9 cellular contexts compared by ENCODE assay signal in genomic region chr1:55210990-55211389, GRCh38. TPM values are rescaled to one million over a fixed set of nuclear protein-coding genes. Genes with fewer than 3 reads are reported as not detected.
DNase-seq lines count a peak whose midpoint lies in the region; ATAC-seq and TF ChIP-seq lines count a peak whose summit lies in the region.
"Had no signal": no experiment of that assay in that cellular context is flagged by ENCODE, and none has a peak within 500 bp of the region (broad histone marks: within the 10 kb centered on the region; RNA-seq: fewer than 3 reads in every experiment).

No MANE protein-coding gene starts in this region.

- H3K79me2 ChIP-seq in SK-N-SH (ENCODE audit: insufficient read depth) (peaks cover 91% of the 10 kb centered on the region), PC-3 (ENCODE audit: low read length) (peaks cover 98% of the 10 kb centered on the region)

- no peaks in the 10 kb centered on the region for H3K9me2 ChIP-seq in SK-N-SH
- no peaks in the 10 kb centered on the region for H3K9me2 ChIP-seq in PC-3 (replicated peaks; ENCODE audit: low read length)

- H3K36me3 ChIP-seq in SK-N-SH (replicated peaks in 1 of 2; ENCODE audit: control insufficient read depth in 1 of 2, insufficient read depth in 2 of 2, low read length in 1 of 2) (peaks cover 4 to 5% of the 10 kb centered on the region in 2 experiments), PC-3 (ENCODE audit: low read depth, low read length) (peaks cover 3% of the 10 kb centered on the region; the same call in 1 of the 2 replicates), esophagus muscularis mucosa (no peaks in the 10 kb centered on the region), skeletal muscle tissue (ENCODE audit: control insufficient read depth in 3 of 3, insufficient read depth in 3 of 3, low read length in 3 of 3) (no peaks in the 10 kb centered on the region)

- TF ChIP-seq RAD21 in SK-N-SH (IDR thresholded peaks at IDR 0.05; ENCODE audit: low read length), result no peak

- no peak overlapping the region for H2AFZ ChIP-seq in SK-N-SH (ENCODE audit: low read depth)
- H2AFZ ChIP-seq in PC-3 (ENCODE audit: low read length), result no peak overlapping the region

- H4K20me1 ChIP-seq in SK-N-SH (ENCODE audit: insufficient read depth) (peaks cover 51% of the 10 kb centered on the region), PC-3 (ENCODE audit: low read length) (peaks cover 39% of the 10 kb centered on the region)

- no peaks in the 10 kb centered on the region for H3K27me3 ChIP-seq in SK-N-SH (ENCODE audit: insufficient read depth)
- no peaks in the 10 kb centered on the region for H3K27me3 ChIP-seq in PC-3 (ENCODE audit: low read length)
- H3K27me3 ChIP-seq in esophagus muscularis mucosa, result no peaks in the 10 kb centered on the region
- H3K27me3 ChIP-seq in skeletal muscle tissue (ENCODE audit: control insufficient read depth in 3 of 3, insufficient read depth in 3 of 3, low read length in 3 of 3), result no peaks in the 10 kb centered on the region

- no peak for TF ChIP-seq EP300 in SK-N-SH (IDR thresholded peaks at IDR 0.05; ENCODE audit: borderline replicate concordance in 1 of 2, low read depth in 1 of 2, low read length in 1 of 2)
- no peak for TF ChIP-seq EP300 in esophagus muscularis mucosa (IDR thresholded peaks at IDR 0.05)

- no peak overlapping the region; a peak in 1 of 4 replicates for H3K4me3 ChIP-seq in SK-N-SH (ENCODE audit: low read depth in 2 of 2, low read length in 1 of 2)
- H3K4me3 ChIP-seq in PC-3 (ENCODE audit: low read length), result no peak overlapping the region
- H3K4me3 ChIP-seq in esophagus muscularis mucosa, result peak overlapping the region; percentile 25 to 94 (median 61)
- peak overlapping the region; percentile 35 to 87 (median 85) for H3K4me3 ChIP-seq in skeletal muscle tissue (ENCODE audit: low read length in 3 of 3)

- H3K27ac ChIP-seq in SK-N-SH (ENCODE audit: low read depth in 2 of 2, low read length in 1 of 2) (peak overlapping the region in 1 of 2 experiments; percentile 8; a peak in 1 of 4 replicates), PC-3 (ENCODE audit: low read length) (no peak overlapping the region), esophagus muscularis mucosa (replicated peaks in 1 of 4) (peak overlapping the region; percentile 41 to 99 (median 98)), skeletal muscle tissue (ENCODE audit: low read depth, low read length) (peak overlapping the region; percentile 94)

- BruUV-seq in PC-3 (replicated peaks; lab: Mats Ljungman, UMichigan), result no TSS peak

- H3K9ac ChIP-seq in SK-N-SH, result no peak overlapping the region
- no peak overlapping the region for H3K9ac ChIP-seq in PC-3 (ENCODE audit: low read length)
- H3K9ac ChIP-seq in skeletal muscle tissue (ENCODE audit: low read depth in 1 of 3, low read length in 3 of 3), result peak overlapping the region; percentile 62 to 98 (median 68)

- H3K4me1 ChIP-seq in SK-N-SH (ENCODE audit: control insufficient read depth in 1 of 2, insufficient read depth in 2 of 2, low read depth in 1 of 2, low read length in 1 of 2) (peaks cover 21 to 45% of the 10 kb centered on the region in 2 experiments; a peak in 3 of 4 replicates), PC-3 (ENCODE audit: insufficient read depth, low read length) (peaks cover 21% of the 10 kb centered on the region), esophagus muscularis mucosa (peaks cover 53 to 86% (median 82%) of the 10 kb centered on the region in 4 donors), skeletal muscle tissue (ENCODE audit: control insufficient read depth in 3 of 3, insufficient read depth in 3 of 3, low read length in 3 of 3) (peaks cover 26 to 51% (median 29%) of the 10 kb centered on the region in 3 donors)

- ATAC-seq in SK-N-SH treated with all-trans-retinoic acid at 6 μM for 48 hours, result no peak
- ATAC-seq in PC-3, result no peak
- ATAC-seq in HG03135 (IDR thresholded peaks at IDR 0.05; ENCODE audit: unreplicated experiment), result no peak

- H3F3A ChIP-seq in SK-N-SH (replicated peaks; ENCODE audit: insufficient read depth) (peaks cover 9% of the 10 kb centered on the region), PC-3 (ENCODE audit: low read length, unreplicated experiment) (no peaks in the 10 kb centered on the region)

- TF ChIP-seq CTCF in SK-N-SH (IDR thresholded peaks at IDR 0.05) (no peak), PC-3 (conservative IDR thresholded peaks at IDR 0.05; ENCODE audit: low read depth, low read length) (no peak), esophagus muscularis mucosa (IDR thresholded peaks at IDR 0.05) (no peak)

- intact Hi-C loops in PC-3 (cut with micrococcal nuclease) (loop anchor here (10.0 kb wide), 1 partner anchor 1434 kb away; the partner anchor contains the start of gene PRKAA2), esophagus muscularis mucosa (cut with DNase I) (no loop called here)

- H3K9me3 ChIP-seq in SK-N-SH (no peaks in the 10 kb centered on the region), PC-3 (ENCODE audit: low read length) (no peaks in the 10 kb centered on the region), esophagus muscularis mucosa (no peaks in the 10 kb centered on the region), skeletal muscle tissue (ENCODE audit: control insufficient read depth in 3 of 3, low read length in 3 of 3) (no peaks in the 10 kb centered on the region)

- CTCF ChIA-PET in SK-N-SH (lab: Yijun Ruan, JAX), result interaction anchor here (0.9 kb wide), 1 partner anchor 1597 kb away, joined by 3 read pairs; no protein-coding TSS in a partner anchor
- CTCF ChIA-PET in PC-3 (lab: Charles Lee), result no interaction called here

- WGBS in SK-N-SH (ENCODE audit: low lambda C conversion rate), result 77% methylated on average over 2 of the region's 2 CpGs
- WGBS in esophagus muscularis mucosa, result 15% methylated on average over 2 of the region's 2 CpGs

- H3K4me2 ChIP-seq in SK-N-SH (peak overlapping the region; percentile 17; the same call in 1 of the 2 replicates), PC-3 (ENCODE audit: low read length) (peak overlapping the region; percentile 86)

- POLR2A ChIA-PET in SK-N-SH (lab: Yijun Ruan, JAX), result no interaction called here
- POLR2A ChIA-PET in PC-3 (lab: Charles Lee; ENCODE audit: unreplicated experiment), result no interaction called here

- TF ChIP-seq POLR2A in esophagus muscularis mucosa (IDR thresholded peaks at IDR 0.05; ENCODE audit: low read depth), result no peak

- DNase-seq in SK-N-SH, result no peak
- no peak for DNase-seq in PC-3
- no peak for DNase-seq in esophagus muscularis mucosa (ENCODE audit: extremely low spot score)
- DNase-seq in globus pallidus (ENCODE audit: low spot score), result no peak
- DNase-seq in NCI-H2107 treated with DMSO at 0.1 percent for 48 hours (lab: John Stamatoyannopoulos, UW; ENCODE audit: unreplicated experiment), result no peak
- DNase-seq: HCEC 1CT had no signal

TF ChIP-seq in SK-N-SH, 30 proteins besides CTCF, POLR2A, EP300 and RAD21 (continues in another document):
- no peak for TF ChIP-seq TEAD4 (IDR thresholded peaks at IDR 0.05; ENCODE audit: borderline replicate concordance, insufficient read depth)
- TF ChIP-seq PBX3 (IDR thresholded peaks at IDR 0.05), result no peak
- no peak for TF ChIP-seq NFIC (IDR thresholded peaks at IDR 0.05; ENCODE audit: borderline replicate concordance)
- TF ChIP-seq SMC3 (IDR thresholded peaks at IDR 0.05; ENCODE audit: low read depth, low read length), result no peak
- no peak for TF ChIP-seq TAF1 (IDR thresholded peaks at IDR 0.05; ENCODE audit: borderline replicate concordance, low read depth, low read length)
- no peak for TF ChIP-seq JUND (IDR thresholded peaks at IDR 0.05)
- no peak for TF ChIP-seq RFX5 (IDR thresholded peaks at IDR 0.05; ENCODE audit: low read length)
- TF ChIP-seq MXI1 (IDR thresholded peaks at IDR 0.05; ENCODE audit: low read depth, low read length), result no peak
- TF ChIP-seq FOXM1 (IDR thresholded peaks at IDR 0.05; ENCODE audit: low read depth), result no peak
- TF ChIP-seq NRF1 (IDR thresholded peaks at IDR 0.05; ENCODE audit: low read depth, low read length), result no peak
- no peak for TF ChIP-seq GATA2 (CRISPR knock-in tag; IDR thresholded peaks at IDR 0.05)

TF ChIP-seq in SK-N-SH treated with all-trans-retinoic acid at 6 μM for 48 hours, 23 proteins besides CTCF, POLR2A, EP300 and RAD21 (continues in another document):
- TF ChIP-seq ESRRG (CRISPR knock-in tag; IDR thresholded peaks at IDR 0.05) (no peak), POU6F1 (CRISPR knock-in tag; IDR thresholded peaks at IDR 0.05; ENCODE audit: borderline replicate concordance, low read depth) (no peak), PPARA (CRISPR knock-in tag; IDR thresholded peaks at IDR 0.05; ENCODE audit: borderline replicate concordance) (no peak)

RNA-seq across cellular contexts. Expression of gene USP24, which starts 4.2 kb away (rescaled TPM):
- 8.1 and 8.7 TPM in 2 replicates for polyA plus RNA-seq in SK-N-SH (2012; rRNA removed)
- polyA plus RNA-seq in SK-N-SH (2012; cell fraction: cytosol; rRNA removed), result 5.6 and 6.2 TPM in 2 replicates
- 20.9 and 31.1 TPM in 2 replicates for polyA plus RNA-seq in SK-N-SH (2012; cell fraction: nucleus; rRNA removed)
- total RNA-seq in PC-3 (2014; rRNA removed) (29.1 and 38.5 TPM in 2 replicates), esophagus muscularis mucosa (10 to 100 TPM; 28.3 to 45.3 (median 37.7) TPM), skeletal muscle tissue (45.9 TPM)

Comparison
In these comparisons a context has a peak if more than half of its experiments do, and no peak if none do; other contexts are left out.
1. H3K4me3 ChIP-seq: peak in esophagus muscularis mucosa (4 of 4) and skeletal muscle tissue (3 of 3); none in SK-N-SH (0 of 2) and PC-3 (single experiment).
2. H3K9ac ChIP-seq: peak in skeletal muscle tissue (3 of 3); none in SK-N-SH (single experiment) and PC-3 (single experiment).